8 cellular contexts compared by ENCODE assay signal in genomic region chr1:160437432-160438319, GRCh38. TPM values are rescaled to one million over a fixed set of nuclear protein-coding genes. Genes with fewer than 3 reads are reported as not detected.
DNase-seq lines count a peak whose midpoint lies in the region; ATAC-seq and TF ChIP-seq lines count a peak whose summit lies in the region.

No MANE protein-coding gene starts in this region.

- peak overlapping the region; percentile 71 for H3K4me3 Mint-ChIP-seq in HFFc6

- H3K9me3 ChIP-seq in muscle layer of duodenum (ENCODE audit: control insufficient read depth in 1 of 2, low read length in 2 of 2) (no peaks in the 10 kb centered on the region), BE2C (no peaks in the 10 kb centered on the region)

- H3K4me1 Mint-ChIP-seq in HFFc6 (ENCODE audit: low read depth) = no peaks in the 10 kb centered on the region; the same call in 1 of the 2 replicates

- H3K4me3 ChIP-seq in muscle layer of duodenum (ENCODE audit: low read depth in 1 of 2, low read length in 2 of 2) (peak overlapping the region; percentile 30 to 52), BE2C (ENCODE audit: low read depth, low read length) (no peak overlapping the region)

- peak; percentile 87 for ATAC-seq in GM18867 (IDR thresholded peaks at IDR 0.05; ENCODE audit: unreplicated experiment)

- H3K27me3 ChIP-seq in muscle layer of duodenum (ENCODE audit: low read depth, low read length) (no peaks in the 10 kb centered on the region), BE2C (no peaks in the 10 kb centered on the region; the same call in 1 of the 2 replicates)

- peaks cover 0 to 6% of the 10 kb centered on the region in 2 donors for H3K4me1 ChIP-seq in muscle layer of duodenum (ENCODE audit: control insufficient read depth in 1 of 2, insufficient read depth in 2 of 2, low read length in 2 of 2)
- no peaks in the 10 kb centered on the region for H3K4me1 ChIP-seq in BE2C

- H3K36me3 Mint-ChIP-seq in HFFc6 (ENCODE audit: low read depth) = no peaks in the 10 kb centered on the region

- H3K27ac Mint-ChIP-seq in HFFc6 = no peak overlapping the region

- H3K27ac ChIP-seq in muscle layer of duodenum (ENCODE audit: low read length) = peak overlapping the region; percentile 26
- H3K27ac ChIP-seq in caudate nucleus (ENCODE audit: low read depth, low read length) = no peak overlapping the region

- TF ChIP-seq CTCF in HFFc6 (IDR thresholded peaks at IDR 0.05) = no peak
- no peak for TF ChIP-seq CTCF in BE2C (IDR thresholded peaks at IDR 0.05; ENCODE audit: low read depth, low read length)

- peaks cover 4% of the 10 kb centered on the region; the same call in 1 of the 2 replicates for H3K27me3 Mint-ChIP-seq in HFFc6 (ENCODE audit: insufficient read depth)

- no peaks in the 10 kb centered on the region for H3K9me3 Mint-ChIP-seq in HFFc6

- H3K36me3 ChIP-seq in muscle layer of duodenum (ENCODE audit: control insufficient read depth in 1 of 2, insufficient read depth in 2 of 2, low read length in 2 of 2) = no peaks in the 10 kb centered on the region
- no peaks in the 10 kb centered on the region for H3K36me3 ChIP-seq in BE2C

- no peak for DNase-seq in HFFc6
- DNase-seq in OCI-M1 (lab: John Stamatoyannopoulos, UW) = peak; percentile 74
- DNase-seq in caudate nucleus (lab: John Stamatoyannopoulos, UW) = no peak
- no peak for DNase-seq in BE2C
- no peak for DNase-seq in inferior parietal cortex (ENCODE audit: extremely low spot score)
- no peak for DNase-seq in NCI-H2107 (lab: John Stamatoyannopoulos, UW)

RNA-seq across cellular contexts. Expression of gene VANGL2, which starts 37.3 kb away (rescaled TPM):
- not detected for total RNA-seq in HFFc6 (2021; fragmentation: NEBNext Ultra II Directional; extraction: Animal tissue kit (Norgen Biotek cat#: 25700))
- 15.4 TPM for polyA plus RNA-seq in BE2C (2012; ENCODE audit: insufficient read depth, insufficient read length, low read depth)
